Comparison of ENCODE assay signal across 2 cellular contexts in genomic region chr7:18702071-18702829, GRCh38.
TF ChIP-seq lines count a peak whose summit lies in the region.

No MANE protein-coding gene starts in this region.

TF ChIP-seq in HepG2, 621 proteins besides CTCF, POLR2A, EP300 and RAD21:
- peak; percentile 55; the same call in 1 of the 2 replicates for TF ChIP-seq RFX5 (IDR thresholded peaks at IDR 0.05; ENCODE audit: low read depth, low read length)
- no peak for TF ChIP-seq NR3C1 (CRISPR knock-in tag; IDR thresholded peaks at IDR 0.05)
- TF ChIP-seq ZFP36L1 (CRISPR knock-in tag; IDR thresholded peaks at IDR 0.05) = no peak
- TF ChIP-seq GLI4 (CRISPR knock-in tag; IDR thresholded peaks at IDR 0.05; ENCODE audit: borderline replicate concordance) = no peak
- no peak for TF ChIP-seq NFIB (CRISPR knock-in tag; IDR thresholded peaks at IDR 0.05; ENCODE audit: borderline replicate concordance)

TF ChIP-seq in SK-N-SH, 30 proteins besides CTCF, POLR2A, EP300 and RAD21:
- TF ChIP-seq PBX3 (IDR thresholded peaks at IDR 0.05) (peak; percentile 82), NFIC (IDR thresholded peaks at IDR 0.05; ENCODE audit: borderline replicate concordance) (0 out of 2 replicates have a peak, but pooled peaks have one; percentile 5), TAF1 (IDR thresholded peaks at IDR 0.05; ENCODE audit: borderline replicate concordance, low read depth, low read length) (peak; percentile 43; the same call in 1 of the 2 replicates), YY1 (IDR thresholded peaks at IDR 0.05; ENCODE audit: low read depth) (no peak), CHD2 (IDR thresholded peaks at IDR 0.05; ENCODE audit: low read length, partially characterized antibody) (peak; percentile 92), RFX5 (IDR thresholded peaks at IDR 0.05; ENCODE audit: low read length) (peak; percentile 99), EZH2phosphoT487 (IDR thresholded peaks at IDR 0.05; ENCODE audit: borderline replicate concordance, low read depth) (no peak), JUND (IDR thresholded peaks at IDR 0.05) (peak; percentile 30; the same call in 1 of the 2 replicates), SIN3A (IDR thresholded peaks at IDR 0.05; ENCODE audit: borderline replicate concordance, low read depth, low read length) (no peak), RCOR1 (IDR thresholded peaks at IDR 0.05; ENCODE audit: low read length) (peak; percentile 95), POLR2AphosphoS5 (IDR thresholded peaks at IDR 0.05; ENCODE audit: low read depth, low read length) (peak; percentile 80; the same call in 1 of the 2 replicates), MEF2A (IDR thresholded peaks at IDR 0.05; ENCODE audit: borderline replicate concordance, low read depth) (no peak), SMC3 (IDR thresholded peaks at IDR 0.05; ENCODE audit: low read depth, low read length) (peak; percentile 18; the same call in 1 of the 2 replicates), GATA2 (CRISPR knock-in tag; IDR thresholded peaks at IDR 0.05) (peak; percentile 98), USF2 (IDR thresholded peaks at IDR 0.05; ENCODE audit: borderline replicate concordance, low read depth, low read length) (no peak), MXI1 (IDR thresholded peaks at IDR 0.05; ENCODE audit: low read depth, low read length) (peak; percentile 61; the same call in 1 of the 2 replicates), FOXJ3 (CRISPR knock-in tag; IDR thresholded peaks at IDR 0.05) (peak; percentile 99), FOXM1 (IDR thresholded peaks at IDR 0.05; ENCODE audit: low read depth) (peak; percentile 61; the same call in 1 of the 2 replicates), TCF12 (IDR thresholded peaks at IDR 0.05) (peak; percentile 89), TEAD4 (IDR thresholded peaks at IDR 0.05; ENCODE audit: borderline replicate concordance, insufficient read depth) (peak; percentile 90), REST (IDR thresholded peaks at IDR 0.05; ENCODE audit: low read depth, low read length) (0 out of 2 replicates have a peak, but pooled peaks have one; percentile 8)
